In the genomic region with DNA sequence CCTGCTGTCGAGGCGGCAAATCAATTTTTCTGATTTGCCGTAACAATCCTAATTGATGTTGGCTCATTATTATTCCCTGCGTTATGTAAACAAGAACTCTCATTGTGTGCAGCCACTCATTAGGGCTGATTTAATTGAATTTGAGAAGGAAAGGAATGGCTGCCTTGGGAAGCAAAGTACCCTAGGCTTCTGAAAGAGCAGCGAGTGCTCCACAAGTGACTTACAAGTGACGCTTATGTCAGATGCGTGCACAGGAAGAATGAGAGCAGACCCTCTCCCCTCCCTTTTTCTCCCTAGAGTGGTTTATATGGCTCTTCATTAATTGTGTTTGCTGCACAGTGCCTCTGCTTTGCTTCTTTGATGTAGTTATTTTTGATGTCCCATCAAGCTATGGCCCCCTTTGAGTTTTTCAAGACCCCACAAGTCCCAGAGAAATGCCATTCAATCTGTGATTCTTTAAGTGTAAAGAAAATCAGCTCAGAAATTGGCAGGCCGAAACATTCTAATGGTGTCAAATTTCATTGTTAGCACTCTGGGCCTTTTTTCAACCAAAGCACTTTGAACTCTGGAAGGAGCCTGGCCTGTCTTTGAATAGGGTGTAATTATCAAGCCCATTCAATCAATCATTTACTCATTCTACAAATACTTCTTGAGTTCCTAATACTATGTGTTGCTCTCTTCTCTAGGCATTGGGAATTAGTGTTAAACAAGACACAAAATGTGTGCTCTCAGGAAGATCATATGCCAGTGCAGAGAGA, we compare ENCODE assay signal across 12 cellular contexts.
DNase-seq lines count a peak whose midpoint lies in the region; ATAC-seq and TF ChIP-seq lines count a peak whose summit lies in the region.
"Had no signal": no experiment of that assay in that cellular context is flagged by ENCODE, and none has a peak within 500 bp of the region (broad histone marks: within the 10 kb centered on the region; RNA-seq: fewer than 3 reads in every experiment).

No MANE protein-coding gene starts in this region.

- H3K9me3 Mint-ChIP-seq in CD8-positive, alpha-beta T cell = no peaks in the 10 kb centered on the region
- H3K9me3 Mint-ChIP-seq in stimulated activated effector memory CD8-positive, alpha-beta T cell treated with anti-CD3 and anti-CD28 coated beads, Interleukin-12 subunit alpha, Interleukin-12 subunit beta, amount 100 ng/mL, for 72 hours = no peaks in the 10 kb centered on the region
- H3K9me3 Mint-ChIP-seq in activated naive CD8-positive, alpha-beta T cell treated with anti-CD3 and anti-CD28 coated beads for 36 hours = peaks cover 2% of the 10 kb centered on the region

- DNase-seq in CD8-positive, alpha-beta T cell = no peak
- DNase-seq in stimulated activated effector memory CD8-positive, alpha-beta T cell treated with anti-CD3 and anti-CD28 coated beads, Interleukin-12 subunit alpha, Interleukin-12 subunit beta, amount 100 ng/mL, for 72 hours (ENCODE audit: low spot score in 2 of 2) = no peak
- DNase-seq in omental fat pad (ENCODE audit: low spot score) (no peak), breast epithelium (ENCODE audit: low spot score in 2 of 2) (no peak)
- no peak for DNase-seq in activated naive CD8-positive, alpha-beta T cell treated with anti-CD3 and anti-CD28 coated beads for 36 hours
- DNase-seq: NCI-H1694 treated with DMSO at 0.1 percent for 48 hours, occipital lobe, RPMI8226 had no signal

- H3K4me3 Mint-ChIP-seq in CD8-positive, alpha-beta T cell = no peak overlapping the region
- no peak overlapping the region for H3K4me3 Mint-ChIP-seq in stimulated activated effector memory CD8-positive, alpha-beta T cell treated with anti-CD3 and anti-CD28 coated beads, Interleukin-12 subunit alpha, Interleukin-12 subunit beta, amount 100 ng/mL, for 72 hours
- H3K4me3 Mint-ChIP-seq in activated naive CD8-positive, alpha-beta T cell treated with anti-CD3 and anti-CD28 coated beads for 36 hours = no peak overlapping the region

- no peak overlapping the region for H3K27ac Mint-ChIP-seq in CD8-positive, alpha-beta T cell
- H3K27ac Mint-ChIP-seq in stimulated activated effector memory CD8-positive, alpha-beta T cell treated with anti-CD3 and anti-CD28 coated beads, Interleukin-12 subunit alpha, Interleukin-12 subunit beta, amount 100 ng/mL, for 72 hours = no peak overlapping the region
- H3K27ac Mint-ChIP-seq in activated naive CD8-positive, alpha-beta T cell treated with anti-CD3 and anti-CD28 coated beads for 36 hours = no peak overlapping the region

- CTCF ChIA-PET in CD8-positive, alpha-beta T cell (lab: Charles Lee) = no interaction called here

- no peaks in the 10 kb centered on the region for H3K9me3 ChIP-seq in CD8-positive, alpha-beta T cell (ENCODE audit: low read length)
- no peaks in the 10 kb centered on the region for H3K9me3 ChIP-seq in HUES6 (ENCODE audit: control insufficient read depth, insufficient read depth, low read depth, low read length)
- H3K9me3 ChIP-seq in mononuclear cell (ENCODE audit: low read depth, low read length) = no peaks in the 10 kb centered on the region
- H3K9me3 ChIP-seq in breast epithelium = no peaks in the 10 kb centered on the region

- TF ChIP-seq POLR2A in breast epithelium (IDR thresholded peaks at IDR 0.05) = no peak

- H3K27me3 Mint-ChIP-seq in CD8-positive, alpha-beta T cell (ENCODE audit: low read depth) = no peaks in the 10 kb centered on the region
- H3K27me3 Mint-ChIP-seq in activated naive CD8-positive, alpha-beta T cell treated with anti-CD3 and anti-CD28 coated beads for 36 hours = no peaks in the 10 kb centered on the region

- H3K4me1 Mint-ChIP-seq in CD8-positive, alpha-beta T cell (ENCODE audit: low read depth) = peaks cover 33% of the 10 kb centered on the region
- peaks cover 21% of the 10 kb centered on the region for H3K4me1 Mint-ChIP-seq in stimulated activated effector memory CD8-positive, alpha-beta T cell treated with anti-CD3 and anti-CD28 coated beads, Interleukin-12 subunit alpha, Interleukin-12 subunit beta, amount 100 ng/mL, for 72 hours
- peaks cover 27% of the 10 kb centered on the region for H3K4me1 Mint-ChIP-seq in activated naive CD8-positive, alpha-beta T cell treated with anti-CD3 and anti-CD28 coated beads for 36 hours
- H3K4me1 Mint-ChIP-seq: brain had no signal

- POLR2A ChIA-PET in CD8-positive, alpha-beta T cell (lab: Charles Lee) = no interaction called here

- ATAC-seq in CD8-positive, alpha-beta T cell = peak; percentile 49
- no peak for ATAC-seq in stimulated activated effector memory CD8-positive, alpha-beta T cell treated with anti-CD3 and anti-CD28 coated beads, Interleukin-12 subunit alpha, Interleukin-12 subunit beta, amount 100 ng/mL, for 72 hours
- no peak for ATAC-seq in omental fat pad (ENCODE audit: low FRiP score)

- no peak for TF ChIP-seq CTCF in CD8-positive, alpha-beta T cell (IDR thresholded peaks at IDR 0.05)
- TF ChIP-seq CTCF in VCaP (conservative IDR thresholded peaks at IDR 0.05) = no peak
- no peak for TF ChIP-seq CTCF in omental fat pad (IDR thresholded peaks at IDR 0.05)
- no peak for TF ChIP-seq CTCF in breast epithelium (IDR thresholded peaks at IDR 0.05)

- no peaks in the 10 kb centered on the region for H3K36me3 ChIP-seq in CD8-positive, alpha-beta T cell (ENCODE audit: insufficient read depth, low read length)
- H3K36me3 ChIP-seq in HUES6 (ENCODE audit: control insufficient read depth, insufficient read depth, low read length) (no peaks in the 10 kb centered on the region), breast epithelium (no peaks in the 10 kb centered on the region)

- peaks cover 36% of the 10 kb centered on the region for H3K4me1 ChIP-seq in CD8-positive, alpha-beta T cell (ENCODE audit: insufficient read depth, low read length)
- H3K4me1 ChIP-seq in HUES6 (ENCODE audit: control insufficient read depth, insufficient read depth, low read length) (peaks cover 41% of the 10 kb centered on the region), mononuclear cell (ENCODE audit: insufficient read depth, low read length) (peaks cover 78% of the 10 kb centered on the region), breast epithelium (peaks cover 7 to 10% of the 10 kb centered on the region in 2 donors)

- no peaks in the 10 kb centered on the region for H3K36me3 Mint-ChIP-seq in CD8-positive, alpha-beta T cell
- no peaks in the 10 kb centered on the region for H3K36me3 Mint-ChIP-seq in stimulated activated effector memory CD8-positive, alpha-beta T cell treated with anti-CD3 and anti-CD28 coated beads, Interleukin-12 subunit alpha, Interleukin-12 subunit beta, amount 100 ng/mL, for 72 hours
- H3K36me3 Mint-ChIP-seq in activated naive CD8-positive, alpha-beta T cell treated with anti-CD3 and anti-CD28 coated beads for 36 hours = peaks cover 3% of the 10 kb centered on the region
- H3K36me3 Mint-ChIP-seq: brain had no signal

- no peak overlapping the region for H3K4me3 ChIP-seq in CD8-positive, alpha-beta T cell (ENCODE audit: low read depth, low read length)
- H3K4me3 ChIP-seq in HUES6 (ENCODE audit: low read depth, low read length) (peak overlapping the region; percentile 1; the same call in 1 of the 2 replicates), mononuclear cell (ENCODE audit: low read length) (peak overlapping the region; percentile 19), breast epithelium (no peak overlapping the region)

- intact Hi-C loops in CD8-positive, alpha-beta T cell (cut with DNase I, micrococcal nuclease) = loop anchor here in 1 of 2 experiments (10.0 kb wide), 1 partner anchor 53 kb away; no protein-coding TSS in a partner anchor
- intact Hi-C loops in breast epithelium (cut with DNase I; ENCODE audit: low total_unique reads) = no loop called here

- no peak overlapping the region for H3K9ac ChIP-seq in HUES6 (ENCODE audit: low read length)

- H3K27me3 ChIP-seq in CD8-positive, alpha-beta T cell (ENCODE audit: insufficient read depth, low read length) = no peaks in the 10 kb centered on the region
- H3K27me3 ChIP-seq in HUES6 (ENCODE audit: control insufficient read depth, insufficient read depth, low read length) (no peaks in the 10 kb centered on the region), mononuclear cell (ENCODE audit: insufficient read depth, low read length) (no peaks in the 10 kb centered on the region), breast epithelium (no peaks in the 10 kb centered on the region)

- H3K27ac ChIP-seq in CD8-positive, alpha-beta T cell (ENCODE audit: low read depth, low read length) = no peak overlapping the region
- no peak overlapping the region for H3K27ac ChIP-seq in HUES6 (ENCODE audit: low read depth, low read length)
- H3K27ac ChIP-seq in VCaP = peak overlapping the region; percentile 12
- no peak overlapping the region for H3K27ac ChIP-seq in breast epithelium

Comparison
In these comparisons a context has a peak if more than half of its experiments do, and no peak if none do; other contexts are left out.
1. H3K4me3 ChIP-seq: peak in HUES6 (single experiment) and mononuclear cell (single experiment); none in CD8-positive, alpha-beta T cell (single experiment) and breast epithelium (0 of 3).